Comparison of ENCODE assay signal across 1 cellular context in the genomic region with DNA sequence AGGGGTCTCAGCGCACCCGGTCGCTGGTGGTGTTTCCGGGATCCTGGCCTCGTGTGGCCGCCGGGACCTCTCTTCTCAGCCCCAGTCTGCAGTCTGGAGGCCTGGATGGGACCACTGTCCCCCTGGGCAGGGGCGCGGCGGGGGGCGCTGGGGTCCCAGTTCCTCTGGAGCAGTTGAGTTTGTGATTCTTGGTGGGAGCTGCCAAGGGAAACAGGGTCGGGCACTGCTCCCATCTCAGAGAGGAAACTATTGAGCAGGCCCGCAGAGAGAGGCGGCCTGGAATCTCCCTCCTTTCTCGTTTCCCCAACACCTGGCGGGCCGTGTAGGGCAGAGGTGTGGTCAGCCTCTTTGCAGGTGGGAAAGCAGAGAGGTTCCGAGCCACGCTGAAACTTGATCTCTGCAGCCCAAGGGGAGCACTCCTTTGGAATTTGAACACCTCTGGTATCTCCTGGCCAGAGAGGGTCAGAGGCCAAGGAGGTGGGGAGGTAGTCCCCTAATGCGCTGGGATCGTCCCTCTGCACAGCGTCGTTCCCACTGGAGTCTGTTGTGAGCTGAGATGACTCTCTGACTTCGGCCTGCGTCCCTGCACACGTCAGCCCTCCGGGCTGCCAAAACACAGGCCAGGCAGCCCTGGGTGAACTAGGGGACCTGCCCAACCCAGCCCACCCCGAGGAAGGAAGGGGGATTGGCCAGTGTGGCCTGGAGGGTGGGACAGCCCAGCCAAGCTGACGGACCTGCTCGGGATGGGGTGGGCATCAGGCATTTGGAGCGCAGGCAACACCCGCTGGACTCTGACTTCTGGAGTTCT.
A peak's percentile ranks its signal among the peaks of the same experiment; 100 is the strongest.
TF ChIP-seq lines count a peak whose summit lies in the region.

No MANE protein-coding gene starts in this region.

TF ChIP-seq in H1, 55 proteins besides CTCF, POLR2A, EP300 and RAD21:
- TF ChIP-seq ZNF274 (IDR thresholded peaks at IDR 0.05; ENCODE audit: borderline replicate concordance, extremely low read depth, low read length) (no peak), GTF2F1 (IDR thresholded peaks at IDR 0.05; ENCODE audit: borderline replicate concordance, low read depth, low read length) (no peak), SRF (IDR thresholded peaks at IDR 0.05; ENCODE audit: low read depth, low read length) (no peak), CHD7 (IDR thresholded peaks at IDR 0.05; ENCODE audit: insufficient replicate concordance, low read length) (no peak), TBP (IDR thresholded peaks at IDR 0.05; ENCODE audit: low read depth, low read length) (no peak), CBX5 (IDR thresholded peaks at IDR 0.05; ENCODE audit: low read depth, low read length) (no peak), SAP30 (IDR thresholded peaks at IDR 0.05; ENCODE audit: insufficient read depth, insufficient replicate concordance, low read length) (no peak), BACH1 (IDR thresholded peaks at IDR 0.05; ENCODE audit: low read length) (no peak), CEBPB (IDR thresholded peaks at IDR 0.05; ENCODE audit: low read depth, low read length) (no peak), JUN (IDR thresholded peaks at IDR 0.05; ENCODE audit: low read depth, low read length) (no peak), POLR2AphosphoS5 (IDR thresholded peaks at IDR 0.05; ENCODE audit: low read depth, low read length) (no peak; the same call in 1 of the 2 replicates), RBBP5 (IDR thresholded peaks at IDR 0.05; ENCODE audit: borderline replicate concordance, low read depth, low read length) (0 out of 2 replicates have a peak, but pooled peaks have one; percentile 26), TCF12 (IDR thresholded peaks at IDR 0.05; ENCODE audit: low read depth, low read length) (0 out of 2 replicates have a peak, but pooled peaks have one; percentile 42), CHD1 (IDR thresholded peaks at IDR 0.05; ENCODE audit: low read depth, low read length) (no peak), ASH2L (IDR thresholded peaks at IDR 0.05; ENCODE audit: low read length) (no peak), TAF7 (optimal IDR thresholded peaks at IDR 0.05; ENCODE audit: borderline replicate concordance, low read depth, low read length) (no peak), YY1 (IDR thresholded peaks at IDR 0.05; ENCODE audit: low read depth, low read length) (no peak), RNF2 (IDR thresholded peaks at IDR 0.05; ENCODE audit: borderline replicate concordance, low read depth, low read length, missing control alignments, poor library complexity, severe bottlenecking) (no peak), RFX5 (IDR thresholded peaks at IDR 0.05; ENCODE audit: borderline replicate concordance, low read depth, low read length) (no peak), TEAD4 (IDR thresholded peaks at IDR 0.05; ENCODE audit: low read depth, low read length) (peak; percentile 41; the same call in 1 of the 2 replicates), CHD2 (IDR thresholded peaks at IDR 0.05; ENCODE audit: low read length) (no peak), MAFK (IDR thresholded peaks at IDR 0.05; ENCODE audit: low read depth, low read length) (no peak), TAF1 (IDR thresholded peaks at IDR 0.05; ENCODE audit: low read depth, low read length) (peak; percentile 54; the same call in 1 of the 2 replicates), RXRA (IDR thresholded peaks at IDR 0.05; ENCODE audit: insufficient read depth, low read depth, low read length) (no peak), EGR1 (IDR thresholded peaks at IDR 0.05; ENCODE audit: borderline replicate concordance, low read depth, low read length) (no peak), BRCA1 (IDR thresholded peaks at IDR 0.05; ENCODE audit: low read depth, low read length) (no peak), SP4 (IDR thresholded peaks at IDR 0.05; ENCODE audit: low read length) (no peak), PHF8 (conservative IDR thresholded peaks at IDR 0.05; ENCODE audit: low read depth, low read length) (no peak), NRF1 (IDR thresholded peaks at IDR 0.05; ENCODE audit: low read depth, low read length) (no peak), BCL11A (IDR thresholded peaks at IDR 0.05; ENCODE audit: low read depth in 2 of 2, low read length in 2 of 2) (no peak), CREB1 (IDR thresholded peaks at IDR 0.05) (no peak), NANOG (IDR thresholded peaks at IDR 0.05; ENCODE audit: insufficient read depth, low read depth, low read length, poor library complexity, severe bottlenecking) (no peak), SIN3A (conservative IDR thresholded peaks at IDR 0.05 in 1 of 2, IDR thresholded peaks at IDR 0.05 in 1 of 2; ENCODE audit: low read depth in 1 of 2, low read length in 2 of 2) (peak in 1 of 2 experiments; percentile 50; a peak in 1 of 4 replicates), E2F6 (IDR thresholded peaks at IDR 0.05) (peak; percentile 62; the same call in 1 of the 2 replicates), SUZ12 (IDR thresholded peaks at IDR 0.05; ENCODE audit: low read length) (no peak), EZH2 (IDR thresholded peaks at IDR 0.05; ENCODE audit: low read depth, low read length, severe bottlenecking) (no peak), SP2 (IDR thresholded peaks at IDR 0.05; ENCODE audit: low read length) (no peak), HDAC2 (IDR thresholded peaks at IDR 0.05; ENCODE audit: borderline replicate concordance in 1 of 2, low read depth in 2 of 2, low read length in 2 of 2) (no peak), CTBP2 (IDR thresholded peaks at IDR 0.05; ENCODE audit: borderline replicate concordance, insufficient read depth, insufficient read length, low read length) (peak; percentile 36), GABPA (IDR thresholded peaks at IDR 0.05; ENCODE audit: borderline replicate concordance, insufficient read depth, low read length) (no peak), SIX5 (IDR thresholded peaks at IDR 0.05; ENCODE audit: low read depth, low read length) (no peak), CBX8 (IDR thresholded peaks at IDR 0.05; ENCODE audit: borderline replicate concordance, low read depth, low read length) (no peak), KDM1A (IDR thresholded peaks at IDR 0.05; ENCODE audit: borderline replicate concordance, low read length) (no peak), SP1 (IDR thresholded peaks at IDR 0.05; ENCODE audit: low read depth, low read length) (no peak)
- TF ChIP-seq, protein P1, sequence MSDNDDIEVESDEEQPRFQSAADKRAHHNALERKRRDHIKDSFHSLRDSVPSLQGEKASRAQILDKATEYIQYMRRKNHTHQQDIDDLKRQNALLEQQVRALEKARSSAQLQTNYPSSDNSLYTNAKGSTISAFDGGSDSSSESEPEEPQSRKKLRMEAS (IDR thresholded peaks at IDR 0.05), result peak; percentile 33; the same call in 1 of the 2 replicates
- TF ChIP-seq, protein P2, sequence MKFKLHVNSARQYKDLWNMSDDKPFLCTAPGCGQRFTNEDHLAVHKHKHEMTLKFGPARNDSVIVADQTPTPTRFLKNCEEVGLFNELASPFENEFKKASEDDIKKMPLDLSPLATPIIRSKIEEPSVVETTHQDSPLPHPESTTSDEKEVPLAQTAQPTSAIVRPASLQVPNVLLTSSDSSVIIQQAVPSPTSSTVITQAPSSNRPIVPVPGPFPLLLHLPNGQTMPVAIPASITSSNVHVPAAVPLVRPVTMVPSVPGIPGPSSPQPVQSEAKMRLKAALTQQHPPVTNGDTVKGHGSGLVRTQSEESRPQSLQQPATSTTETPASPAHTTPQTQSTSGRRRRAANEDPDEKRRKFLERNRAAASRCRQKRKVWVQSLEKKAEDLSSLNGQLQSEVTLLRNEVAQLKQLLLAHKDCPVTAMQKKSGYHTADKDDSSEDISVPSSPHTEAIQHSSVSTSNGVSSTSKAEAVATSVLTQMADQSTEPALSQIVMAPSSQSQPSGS (IDR thresholded peaks at IDR 0.05; ENCODE audit: low read length), result no peak
